Comparison of ENCODE assay signal across 20 cellular contexts in the genomic region with DNA sequence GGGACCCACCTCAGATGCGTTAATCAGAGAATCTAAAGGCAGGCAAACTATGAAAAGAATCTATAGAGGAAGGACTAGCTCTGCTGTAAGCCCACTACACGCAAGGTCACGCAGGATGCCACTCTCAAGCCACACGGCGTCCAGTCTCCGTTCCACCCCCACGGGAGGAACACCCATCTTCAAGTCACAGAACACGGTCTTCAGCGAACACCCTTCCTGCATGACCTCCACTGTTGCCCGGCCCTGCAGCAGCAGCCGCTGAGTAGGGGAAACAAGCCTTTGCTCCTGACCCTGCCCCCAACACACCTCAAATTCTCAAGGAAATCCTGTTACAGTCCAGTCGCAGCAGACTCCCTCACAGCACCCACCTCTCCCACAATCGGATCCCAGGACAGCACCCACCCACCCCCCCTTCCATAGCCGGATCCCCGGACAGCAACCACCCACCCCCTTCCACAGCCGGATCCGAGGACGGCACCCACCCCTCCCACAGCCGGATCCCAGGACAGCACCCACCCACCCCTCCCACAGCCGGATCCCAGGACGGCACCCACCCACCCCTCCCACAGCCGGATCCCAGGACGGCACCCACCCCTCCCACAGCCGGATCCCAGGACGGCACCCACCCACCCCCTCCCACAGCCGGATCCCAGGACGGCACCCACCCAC.
DNase-seq lines count a peak whose midpoint lies in the region; ATAC-seq, FAIRE-seq and TF ChIP-seq lines count a peak whose summit lies in the region.
"Had no signal": no experiment of that assay in that cellular context is flagged by ENCODE, and none has a peak within 500 bp of the region (broad histone marks: within the 10 kb centered on the region; RNA-seq: fewer than 3 reads in every experiment).

No MANE protein-coding gene starts in this region.

- H2AK9ac ChIP-seq in IMR-90 (replicated peaks; ENCODE audit: low read depth, low read length, poor library complexity), result peak overlapping the region; percentile 55

- H3K14ac ChIP-seq in IMR-90 (replicated peaks; ENCODE audit: low read depth, low read length) (no peak overlapping the region), H1 (ENCODE audit: insufficient read length) (no peak overlapping the region)

- no peak for DNase-seq in IMR-90
- DNase-seq in H1 (ENCODE audit: low read depth in 1 of 2, low spot score in 2 of 2), result no peak
- no peak for DNase-seq in neural crest cell (ENCODE audit: low read depth, low spot score)
- no peak for DNase-seq in mammary epithelial cell
- no peak for DNase-seq in body of pancreas
- no peak for DNase-seq in pons (ENCODE audit: low spot score)
- DNase-seq: DMS79, KG1, NCI-H1105, NCI-H146, NCI-H2029 treated with DMSO at 0.1 percent for 48 hours, NCI-H526, PC-9, RPMI8226, SHP77 had no signal

- in situ Hi-C loops in IMR-90 (cut with MboI; ENCODE audit: low sequenced_read_pairs) (no loop called here), mammary epithelial cell (cut with MboI; ENCODE audit: low sequenced_read_pairs in 2 of 2) (no loop called here)

- H3K4me3 Mint-ChIP-seq in neural crest cell, result no peak overlapping the region

- peaks cover 49 to 89% of the 10 kb centered on the region in 2 experiments for H3K79me1 ChIP-seq in IMR-90 (ENCODE audit: low read depth in 1 of 2, low read length in 2 of 2)
- peaks cover 11% of the 10 kb centered on the region for H3K79me1 ChIP-seq in H1 (ENCODE audit: low read depth, low read length)

- H4K5ac ChIP-seq in IMR-90 (ENCODE audit: low read depth, low read length) (no peak overlapping the region), H1 (ENCODE audit: insufficient read length, low read depth, low read length) (no peak overlapping the region)

- H3K18ac ChIP-seq in IMR-90 (ENCODE audit: low read depth, low read length), result no peak overlapping the region
- H3K18ac ChIP-seq in H1 (ENCODE audit: extremely low read depth, low read length), result peak overlapping the region; percentile 78; the same call in 1 of the 2 replicates

- H2BK15ac ChIP-seq in IMR-90 (ENCODE audit: low read depth, low read length), result no peak overlapping the region
- H2BK15ac ChIP-seq in H1 (ENCODE audit: low read length), result no peak overlapping the region; the same call in 1 of the 2 replicates

- H3K9me3 ChIP-seq in BLaER1, result no peaks in the 10 kb centered on the region
- no peaks in the 10 kb centered on the region for H3K9me3 ChIP-seq in IMR-90 (ENCODE audit: control insufficient read depth, insufficient read depth, low read length)
- no peaks in the 10 kb centered on the region for H3K9me3 ChIP-seq in H1 (ENCODE audit: insufficient read depth in 2 of 2, low read depth in 1 of 2, low read length in 1 of 2)
- peaks cover 17% of the 10 kb centered on the region for H3K9me3 ChIP-seq in mammary epithelial cell (replicated peaks; ENCODE audit: insufficient read depth, low read length)
- no peaks in the 10 kb centered on the region for H3K9me3 ChIP-seq in body of pancreas
- H3K9me3 ChIP-seq: HAP-1 had no signal

- POLR2A ChIA-PET in IMR-90 (lab: Charles Lee; ENCODE audit: unreplicated experiment) (no interaction called here), H1 (lab: Charles Lee; ENCODE audit: partially characterized antibody) (no interaction called here)

- WGBS in IMR-90 (ENCODE audit: extremely low coverage in 2 of 2, insufficient read length in 1 of 2), 2 experiments, result 85% methylated on average over 8 of the region's 27 CpGs; no CpG with 5 or more reads in 1 of the 2 experiments
- WGBS in H1 (ENCODE audit: extremely low coverage in 1 of 2, insufficient coverage in 1 of 2, insufficient read length in 1 of 2, insufficient replicate concordance in 2 of 2, low coverage in 1 of 2, low lambda C conversion rate in 2 of 2, missing lambda C conversion rate in 1 of 2), 2 experiments, result 93% methylated on average over 11 of the region's 27 CpGs; no CpG with 5 or more reads in 1 of the 2 experiments
- 100% methylated on average over 2 of the region's 27 CpGs for WGBS in mammary epithelial cell (ENCODE audit: low coverage, missing lambda C conversion rate)
- 75 to 84% methylated on average over 16 to 25 of the region's 27 CpGs for WGBS in body of pancreas, 2 donors

- no peaks in the 10 kb centered on the region for H3K27me3 Mint-ChIP-seq in neural crest cell (ENCODE audit: low read depth)

- H2BK120ac ChIP-seq in IMR-90 (ENCODE audit: low read depth, low read length) (no peak overlapping the region), H1 (replicated peaks; ENCODE audit: low read depth, low read length) (no peak overlapping the region)

- H3K79me2 ChIP-seq in H1 (ENCODE audit: control insufficient read depth in 1 of 2, insufficient read depth in 2 of 2, low read length in 2 of 2) (peaks cover 0 to 13% of the 10 kb centered on the region in 2 experiments; a peak in 2 of 4 replicates), mammary epithelial cell (ENCODE audit: insufficient read depth, low read length) (no peaks in the 10 kb centered on the region)

- peaks cover 29% of the 10 kb centered on the region for H3K9me1 ChIP-seq in IMR-90 (ENCODE audit: insufficient read depth, low read length)

- TF ChIP-seq CTCF in IMR-90 (conservative IDR thresholded peaks at IDR 0.05; ENCODE audit: low read depth, low read length) (no peak), H1 (IDR thresholded peaks at IDR 0.05; ENCODE audit: control extremely low read depth in 1 of 3, insufficient read depth in 1 of 3, low read depth in 1 of 3, low read length in 3 of 3) (no peak), neural crest cell (conservative IDR thresholded peaks at IDR 0.05) (no peak), mammary epithelial cell (conservative IDR thresholded peaks at IDR 0.05 in 1 of 2, IDR thresholded peaks at IDR 0.05 in 1 of 2; ENCODE audit: extremely low read depth in 1 of 2, insufficient read depth in 1 of 2, low read depth in 1 of 2, low read length in 2 of 2) (no peak), body of pancreas (IDR thresholded peaks at IDR 0.05) (no peak)

- no peaks in the 10 kb centered on the region for H3K36me3 Mint-ChIP-seq in neural crest cell (ENCODE audit: low read depth)

- H4K20me1 ChIP-seq in BLaER1, result peaks cover 91% of the 10 kb centered on the region
- peaks cover 90% of the 10 kb centered on the region for H4K20me1 ChIP-seq in IMR-90 (ENCODE audit: insufficient read depth, low read length)
- peaks cover 0 to 8% of the 10 kb centered on the region in 2 experiments for H4K20me1 ChIP-seq in H1 (replicated peaks in 1 of 2; ENCODE audit: control insufficient read depth in 1 of 2, insufficient read depth in 2 of 2, low read length in 2 of 2)
- H4K20me1 ChIP-seq in mammary epithelial cell (ENCODE audit: insufficient read depth, low read length), result no peaks in the 10 kb centered on the region

- H3K27me3 ChIP-seq in BLaER1, result no peaks in the 10 kb centered on the region
- H3K27me3 ChIP-seq in IMR-90 (ENCODE audit: control insufficient read depth, insufficient read depth, low read length), result no peaks in the 10 kb centered on the region
- no peaks in the 10 kb centered on the region for H3K27me3 ChIP-seq in H1 (replicated peaks in 1 of 4; ENCODE audit: control insufficient read depth in 3 of 4, extremely low read depth in 1 of 4, insufficient read depth in 3 of 4, low read length in 3 of 4)
- H3K27me3 ChIP-seq in mammary epithelial cell (ENCODE audit: insufficient read depth, low read length), result no peaks in the 10 kb centered on the region
- no peaks in the 10 kb centered on the region for H3K27me3 ChIP-seq in body of pancreas

- no peaks in the 10 kb centered on the region for H3K9me3 Mint-ChIP-seq in neural crest cell

- H3K56ac ChIP-seq in IMR-90 (ENCODE audit: extremely low read depth, insufficient read depth, low read length), result no peak overlapping the region
- no peak overlapping the region for H3K56ac ChIP-seq in H1 (replicated peaks; ENCODE audit: insufficient read length, low read depth, low read length)

- no peak for TF ChIP-seq POLR2A in IMR-90 (IDR thresholded peaks at IDR 0.05; ENCODE audit: low read depth, low read length)
- no peak for TF ChIP-seq POLR2A in H1 (IDR thresholded peaks at IDR 0.05; ENCODE audit: control extremely low read depth in 1 of 2, low read depth in 2 of 2, low read length in 2 of 2)
- TF ChIP-seq POLR2A in body of pancreas (IDR thresholded peaks at IDR 0.05), result no peak

- H3K4ac ChIP-seq in IMR-90 (ENCODE audit: low read depth, low read length) (no peak overlapping the region), H1 (replicated peaks; ENCODE audit: insufficient read length, low read depth, low read length) (no peak overlapping the region)

- CTCF ChIA-PET in IMR-90 (lab: Yijun Ruan, JAX), result no interaction called here
- CTCF ChIA-PET in H1 (lab: Charles Lee; ENCODE audit: partially characterized antibody), result interaction anchor here (1.0 kb wide), 1 partner anchor 234 kb away, joined by 3 read pairs; no protein-coding TSS in a partner anchor
- CTCF ChIA-PET in mammary epithelial cell (lab: Charles Lee; ENCODE audit: low non-redundant PET), result no interaction called here

- H3K4me2 ChIP-seq in BLaER1, result peak overlapping the region; percentile 37; the same call in 1 of the 2 replicates
- H3K4me2 ChIP-seq in IMR-90 (ENCODE audit: low read depth, low read length), result no peak overlapping the region
- H3K4me2 ChIP-seq in H1 (ENCODE audit: insufficient read depth in 1 of 2, low read depth in 2 of 2, low read length in 2 of 2), result no peak overlapping the region
- H3K4me2 ChIP-seq in mammary epithelial cell (ENCODE audit: insufficient read depth, low read depth, low read length), result no peak overlapping the region
- H3K4me2 ChIP-seq: PC-9 had no signal

- peak overlapping the region; percentile 80; the same call in 1 of the 2 replicates for H2BK12ac ChIP-seq in H1 (ENCODE audit: low read depth, low read length)

- dilution Hi-C loops in IMR-90 (cut with HindIII; ENCODE audit: low sequenced_read_pairs, unreplicated experiment) (no loop called here), mammary epithelial cell (cut with HindIII; ENCODE audit: low sequenced_read_pairs) (no loop called here)

- ATAC-seq in IMR-90 (ENCODE audit: low read depth), result no peak
- ATAC-seq in HG02885 (IDR thresholded peaks at IDR 0.05; ENCODE audit: poor library complexity, unreplicated experiment), result no peak
- no peak for ATAC-seq in body of pancreas

- peaks cover 1% of the 10 kb centered on the region; the same call in 1 of the 2 replicates for H3K23me2 ChIP-seq in H1 (ENCODE audit: low read depth, low read length)

- no peak overlapping the region for H3K9ac ChIP-seq in BLaER1
- no peak overlapping the region for H3K9ac ChIP-seq in IMR-90 (ENCODE audit: low read depth, low read length)
- H3K9ac ChIP-seq in H1 (replicated peaks in 1 of 4; ENCODE audit: extremely low read depth in 1 of 4, low read depth in 3 of 4, low read length in 3 of 4), result no peak overlapping the region
- no peak overlapping the region for H3K9ac ChIP-seq in mammary epithelial cell (ENCODE audit: insufficient read depth, low read length)

- intact Hi-C loops in IMR-90 (cut with micrococcal nuclease), result no loop called here
- intact Hi-C loops in mammary epithelial cell (cut with micrococcal nuclease), result no loop called here
- intact Hi-C loops in body of pancreas (cut with DNase I), result no loop called here

- H3K23ac ChIP-seq in IMR-90 (ENCODE audit: low read depth, low read length), result no peak overlapping the region
- H3K23ac ChIP-seq in H1 (ENCODE audit: insufficient read length), result no peak overlapping the region

- H4K8ac ChIP-seq in IMR-90 (ENCODE audit: low read depth in 2 of 2, low read length in 2 of 2) (no peak overlapping the region), H1 (ENCODE audit: extremely low read depth, insufficient read depth, low read length) (no peak overlapping the region; the same call in 1 of the 2 replicates)

- H3K36me3 ChIP-seq in BLaER1, result no peaks in the 10 kb centered on the region; the same call in 1 of the 2 replicates
- H3K36me3 ChIP-seq in IMR-90 (ENCODE audit: control insufficient read depth, insufficient read depth, low read length), result no peaks in the 10 kb centered on the region
- H3K36me3 ChIP-seq in H1 (ENCODE audit: control insufficient read depth in 2 of 4, insufficient read depth in 4 of 4, low read length in 3 of 4), result no peaks in the 10 kb centered on the region
- H3K36me3 ChIP-seq in mammary epithelial cell (ENCODE audit: insufficient read depth, low read length), result no peaks in the 10 kb centered on the region
- no peaks in the 10 kb centered on the region for H3K36me3 ChIP-seq in body of pancreas (replicated peaks in 1 of 2; ENCODE audit: insufficient read depth in 1 of 2, low read depth in 2 of 2)
- H3K36me3 ChIP-seq: HAP-1 had no signal

- no peak for TF ChIP-seq EP300 in H1 (IDR thresholded peaks at IDR 0.05; ENCODE audit: borderline replicate concordance in 1 of 2, low read depth in 2 of 2, low read length in 2 of 2)

- no peak overlapping the region for H3K27ac ChIP-seq in BLaER1
- no peak overlapping the region for H3K27ac ChIP-seq in IMR-90 (ENCODE audit: insufficient read depth, low read length)
- H3K27ac ChIP-seq in H1 (ENCODE audit: low read depth, low read length), result no peak overlapping the region
- H3K27ac ChIP-seq in mammary epithelial cell (ENCODE audit: insufficient read depth, low read depth, low read length), result no peak overlapping the region
- H3K27ac ChIP-seq in body of pancreas, result no peak overlapping the region
- H3K27ac ChIP-seq: PC-9 had no signal

- H4K91ac ChIP-seq in IMR-90 (ENCODE audit: insufficient read depth, low read depth, low read length) (no peak overlapping the region), H1 (replicated peaks; ENCODE audit: insufficient read length, low read length) (peak overlapping the region; percentile 7)

- no peak overlapping the region for H2BK5ac ChIP-seq in IMR-90 (ENCODE audit: low read depth, low read length, poor library complexity, severe bottlenecking)
- no peak overlapping the region for H2BK5ac ChIP-seq in H1 (ENCODE audit: low read depth, low read length)

- H3K4me1 Mint-ChIP-seq in neural crest cell, result peaks cover 47% of the 10 kb centered on the region

- no peak for FAIRE-seq in H1 (lab: Jason Lieb, UNC)
- FAIRE-seq: A204.1, GM19239 had no signal

- H2AFZ ChIP-seq in IMR-90 (replicated peaks; ENCODE audit: low read length, poor library complexity) (peak overlapping the region; percentile 8), H1 (ENCODE audit: low read length) (no peak overlapping the region), mammary epithelial cell (ENCODE audit: low read depth, low read length) (no peak overlapping the region)
- H2AFZ ChIP-seq: PC-9 had no signal

- peaks cover 69% of the 10 kb centered on the region for H3K4me1 ChIP-seq in BLaER1
- peaks cover 14% of the 10 kb centered on the region for H3K4me1 ChIP-seq in IMR-90 (ENCODE audit: control insufficient read depth, insufficient read depth, low read length)
- H3K4me1 ChIP-seq in H1 (replicated peaks in 1 of 4; ENCODE audit: control insufficient read depth in 3 of 4, insufficient read depth in 4 of 4, low read length in 3 of 4), result peaks cover 5 to 18% (median 13%) of the 10 kb centered on the region in 4 experiments; a peak in 6 of 7 replicates
- no peaks in the 10 kb centered on the region for H3K4me1 ChIP-seq in mammary epithelial cell (ENCODE audit: insufficient read depth, low read length)
- peaks cover 19% of the 10 kb centered on the region for H3K4me1 ChIP-seq in body of pancreas
- H3K4me1 ChIP-seq: HAP-1 had no signal

- peak overlapping the region; percentile 12 for H3K27ac Mint-ChIP-seq in neural crest cell (ENCODE audit: unreplicated experiment)

- BruUV-seq in IMR-90 (replicated peaks; lab: Mats Ljungman, UMichigan), result no TSS peak
- no TSS peak for BruUV-seq in mammary epithelial cell (replicated peaks; lab: Mats Ljungman, UMichigan)

- no peak overlapping the region for H2BK20ac ChIP-seq in IMR-90 (ENCODE audit: low read depth, low read length)
- no peak overlapping the region for H2BK20ac ChIP-seq in H1 (ENCODE audit: low read length)

- H3K4me3 ChIP-seq in BLaER1 (no peak overlapping the region), IMR-90 (ENCODE audit: insufficient read depth, low read depth, low read length) (no peak overlapping the region), H1 (ENCODE audit: extremely low read depth in 1 of 4, insufficient read depth in 2 of 4, low read depth in 3 of 4, low read length in 4 of 4) (no peak overlapping the region), mammary epithelial cell (replicated peaks in 1 of 3; ENCODE audit: insufficient read depth in 1 of 3, low read depth in 2 of 3, low read length in 3 of 3) (no peak overlapping the region), body of pancreas (no peak overlapping the region)
- H3K4me3 ChIP-seq: HAP-1, PC-9 had no signal

- H2AK5ac ChIP-seq in IMR-90 (ENCODE audit: low read depth, low read length) (no peak overlapping the region), H1 (ENCODE audit: low read depth, low read length) (no peak overlapping the region)

- no peak for TF ChIP-seq RAD21 in IMR-90 (IDR thresholded peaks at IDR 0.05; ENCODE audit: low read length)
- TF ChIP-seq RAD21 in H1 (IDR thresholded peaks at IDR 0.05 in 1 of 2, conservative IDR thresholded peaks at IDR 0.05 in 1 of 2; ENCODE audit: low read depth in 2 of 2, low read length in 2 of 2), result no peak
